In the genomic region with DNA sequence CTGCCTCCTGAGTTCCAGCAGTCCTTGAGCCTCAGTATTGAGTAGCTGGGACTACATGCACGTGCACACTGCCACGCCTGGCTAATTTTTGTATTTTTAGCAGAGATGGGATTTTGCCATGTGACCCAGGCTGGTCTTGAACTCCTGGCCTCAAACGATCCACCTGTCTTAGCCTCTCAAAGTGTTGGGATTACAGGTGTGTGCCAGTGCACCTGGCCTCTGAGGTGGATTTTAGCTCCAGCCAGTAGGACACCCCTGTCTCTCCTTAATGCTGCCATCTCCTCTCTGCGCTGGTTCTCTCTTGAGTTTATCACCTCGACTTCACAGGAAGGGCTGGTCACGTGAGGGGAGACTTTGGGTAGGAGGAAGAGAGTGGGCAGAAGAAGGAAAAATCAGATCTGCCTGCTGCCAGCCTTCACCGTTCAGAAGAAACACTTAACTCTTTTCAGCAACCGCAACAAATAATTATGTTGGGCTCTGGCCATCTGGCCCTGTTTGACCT, we compare ENCODE assay signal across 13 cellular contexts. TPM values are rescaled to one million over a fixed set of nuclear protein-coding genes. Genes with fewer than 3 reads are reported as not detected.
A peak's percentile ranks its signal among the peaks of the same experiment; 100 is the strongest.
DNase-seq lines count a peak whose midpoint lies in the region; ATAC-seq and TF ChIP-seq lines count a peak whose summit lies in the region.
"Had no signal": no experiment of that assay in that cellular context is flagged by ENCODE, and none has a peak within 500 bp of the region (broad histone marks: within the 10 kb centered on the region; RNA-seq: fewer than 3 reads in every experiment).

No MANE protein-coding gene starts in this region.

- TF ChIP-seq POLR2A in thyroid gland (IDR thresholded peaks at IDR 0.05): no peak

- TF ChIP-seq CTCF in natural killer cell (IDR thresholded peaks at IDR 0.05) (no peak), nephron progenitor cell (IDR thresholded peaks at IDR 0.05) (no peak), thyroid gland (IDR thresholded peaks at IDR 0.05) (no peak)

- no peaks in the 10 kb centered on the region for H3K36me3 Mint-ChIP-seq in natural killer cell
- H3K36me3 Mint-ChIP-seq in natural killer cell treated with Interleukin-12 subunit alpha and Interleukin-12 subunit beta and Interleukin-15 and Interleukin-18, amount 100 ng/mL, for 72 hours: peaks cover 6% of the 10 kb centered on the region
- H3K36me3 Mint-ChIP-seq in activated naive CD8-positive, alpha-beta T cell treated with anti-CD3 and anti-CD28 coated beads, Interleukin-2, amount 50 U/mL, for 24 hours (ENCODE audit: low read depth): peaks cover 15% of the 10 kb centered on the region
- H3K36me3 Mint-ChIP-seq in nephron progenitor cell (ENCODE audit: low read depth): peaks cover 7% of the 10 kb centered on the region

- no peak for DNase-seq in natural killer cell
- DNase-seq in natural killer cell treated with Interleukin-12 subunit alpha and Interleukin-12 subunit beta and Interleukin-15 and Interleukin-18, amount 100 ng/mL, for 72 hours (ENCODE audit: low spot score): no peak
- DNase-seq in activated naive CD8-positive, alpha-beta T cell treated with anti-CD3 and anti-CD28 coated beads, Interleukin-2, amount 50 U/mL, for 24 hours: no peak
- no peak for DNase-seq in nephron progenitor cell
- peak; percentile 3 to 8 for DNase-seq in thyroid gland
- no peak for DNase-seq in DMS153 treated with DMSO at 0.1 percent for 48 hours (lab: John Stamatoyannopoulos, UW; ENCODE audit: unreplicated experiment)
- no peak for DNase-seq in putamen (ENCODE audit: low spot score)
- DNase-seq: DMS79 had no signal

- no peaks in the 10 kb centered on the region for H3K27me3 ChIP-seq in thyroid gland
- H3K27me3 ChIP-seq: SJSA1 had no signal

- H3K4me1 Mint-ChIP-seq in natural killer cell (peaks cover 11 to 28% of the 10 kb centered on the region in 2 donors), nephron progenitor cell (peaks cover 37% of the 10 kb centered on the region)
- peaks cover 5 to 18% of the 10 kb centered on the region in 2 donors for H3K4me1 Mint-ChIP-seq in natural killer cell treated with Interleukin-12 subunit alpha and Interleukin-12 subunit beta and Interleukin-15 and Interleukin-18, amount 100 ng/mL, for 72 hours (ENCODE audit: low read depth in 2 of 2)
- peaks cover 15% of the 10 kb centered on the region for H3K4me1 Mint-ChIP-seq in activated naive CD8-positive, alpha-beta T cell treated with anti-CD3 and anti-CD28 coated beads, Interleukin-2, amount 50 U/mL, for 24 hours

- H3K27ac ChIP-seq in thyroid gland: no peak overlapping the region
- H3K27ac ChIP-seq: KMS-11, PC-9, SJSA1 had no signal

- no peaks in the 10 kb centered on the region for H3K9me3 Mint-ChIP-seq in natural killer cell
- no peaks in the 10 kb centered on the region for H3K9me3 Mint-ChIP-seq in natural killer cell treated with Interleukin-12 subunit alpha and Interleukin-12 subunit beta and Interleukin-15 and Interleukin-18, amount 100 ng/mL, for 72 hours
- no peaks in the 10 kb centered on the region for H3K9me3 Mint-ChIP-seq in activated naive CD8-positive, alpha-beta T cell treated with anti-CD3 and anti-CD28 coated beads, Interleukin-2, amount 50 U/mL, for 24 hours
- H3K9me3 Mint-ChIP-seq in nephron progenitor cell: no peaks in the 10 kb centered on the region
- H3K9me3 Mint-ChIP-seq: CD4-positive, alpha-beta T cell had no signal

- H3K9me3 ChIP-seq in thyroid gland: no peaks in the 10 kb centered on the region
- H3K9me3 ChIP-seq: SJSA1 had no signal

- peak in 2 of 3 donors; percentile 41 to 51 for ATAC-seq in natural killer cell
- no peak for ATAC-seq in natural killer cell treated with Interleukin-12 subunit alpha and Interleukin-12 subunit beta and Interleukin-15 and Interleukin-18, amount 100 ng/mL, for 72 hours
- ATAC-seq in activated naive CD8-positive, alpha-beta T cell treated with anti-CD3 and anti-CD28 coated beads, Interleukin-2, amount 50 U/mL, for 24 hours: no peak
- ATAC-seq in GM18909 (IDR thresholded peaks at IDR 0.05; ENCODE audit: poor library complexity, unreplicated experiment): no peak

- intact Hi-C loops in natural killer cell (cut with micrococcal nuclease): loop anchor here (2.0 kb wide), 1 partner anchor 278 kb away; no protein-coding TSS in a partner anchor
- intact Hi-C loops in thyroid gland (cut with DNase I): loop anchor here (10.0 kb wide), 1 partner anchor 280 kb away; no protein-coding TSS in a partner anchor

- no peak overlapping the region for H3K4me3 ChIP-seq in thyroid gland (replicated peaks in 1 of 3)
- H3K4me3 ChIP-seq: PC-9, SJSA1 had no signal

- H3K4me3 Mint-ChIP-seq in natural killer cell (peak overlapping the region; percentile 25), nephron progenitor cell (no peak overlapping the region)
- no peak overlapping the region for H3K4me3 Mint-ChIP-seq in natural killer cell treated with Interleukin-12 subunit alpha and Interleukin-12 subunit beta and Interleukin-15 and Interleukin-18, amount 100 ng/mL, for 72 hours
- no peak overlapping the region for H3K4me3 Mint-ChIP-seq in activated naive CD8-positive, alpha-beta T cell treated with anti-CD3 and anti-CD28 coated beads, Interleukin-2, amount 50 U/mL, for 24 hours
- H3K4me3 Mint-ChIP-seq: CD4-positive, alpha-beta T cell had no signal

- no peaks in the 10 kb centered on the region for H3K27me3 Mint-ChIP-seq in natural killer cell (ENCODE audit: low read depth in 2 of 2)
- no peaks in the 10 kb centered on the region for H3K27me3 Mint-ChIP-seq in natural killer cell treated with Interleukin-12 subunit alpha and Interleukin-12 subunit beta and Interleukin-15 and Interleukin-18, amount 100 ng/mL, for 72 hours
- H3K27me3 Mint-ChIP-seq in activated naive CD8-positive, alpha-beta T cell treated with anti-CD3 and anti-CD28 coated beads, Interleukin-2, amount 50 U/mL, for 24 hours: no peaks in the 10 kb centered on the region
- H3K27me3 Mint-ChIP-seq in nephron progenitor cell (ENCODE audit: low read depth, poor library complexity): no peaks in the 10 kb centered on the region
- H3K27me3 Mint-ChIP-seq: CD4-positive, alpha-beta T cell had no signal

- H3K27ac Mint-ChIP-seq in natural killer cell (peak overlapping the region; percentile 75 to 86), nephron progenitor cell (peak overlapping the region; percentile 39)
- H3K27ac Mint-ChIP-seq in natural killer cell treated with Interleukin-12 subunit alpha and Interleukin-12 subunit beta and Interleukin-15 and Interleukin-18, amount 100 ng/mL, for 72 hours: peak overlapping the region in 1 of 2 donors; percentile 27
- peak overlapping the region; percentile 35 for H3K27ac Mint-ChIP-seq in activated naive CD8-positive, alpha-beta T cell treated with anti-CD3 and anti-CD28 coated beads, Interleukin-2, amount 50 U/mL, for 24 hours

- 68 to 70% methylated on average over 8 of the region's 8 CpGs for WGBS in thyroid gland, 2 donors

- no peaks in the 10 kb centered on the region for H3K4me1 ChIP-seq in thyroid gland

- peaks cover 0 to 8% of the 10 kb centered on the region in 2 donors for H3K36me3 ChIP-seq in thyroid gland

RNA-seq across cellular contexts. Expression of a gene that starts 55.1 kb away (rescaled TPM):
- total RNA-seq in natural killer cell (100 to 1,000 TPM; 104 to 118 (median 114) TPM), thyroid gland (10 to 100 TPM in 3 of 4 donors, 1 to 10 TPM in 1; 7.7 to 21.3 (median 14.7) TPM)
- 100 to 1,000 TPM in 1 of 2 donors, 10 to 100 TPM in 1; 95.0 to 151 TPM for total RNA-seq in natural killer cell treated with Interleukin-12 subunit alpha and Interleukin-12 subunit beta and Interleukin-15 and Interleukin-18, amount 100 ng/mL, for 72 hours

Comparison
In these comparisons a context has a peak if more than half of its experiments do, and no peak if none do; other contexts are left out.
1. ATAC-seq: peak in natural killer cell (2 of 3); none in natural killer cell treated with Interleukin-12 subunit alpha and Interleukin-12 subunit beta and Interleukin-15 and Interleukin-18, amount 100 ng/mL, for 72 hours (0 of 2), activated naive CD8-positive, alpha-beta T cell treated with anti-CD3 and anti-CD28 coated beads, Interleukin-2, amount 50 U/mL, for 24 hours (single experiment) and GM18909 (single experiment).
2. DNase-seq: peak in thyroid gland (2 of 2); none in natural killer cell (single experiment), natural killer cell treated with Interleukin-12 subunit alpha and Interleukin-12 subunit beta and Interleukin-15 and Interleukin-18, amount 100 ng/mL, for 72 hours (single experiment), activated naive CD8-positive, alpha-beta T cell treated with anti-CD3 and anti-CD28 coated beads, Interleukin-2, amount 50 U/mL, for 24 hours (single experiment), nephron progenitor cell (single experiment), DMS153 treated with DMSO at 0.1 percent for 48 hours (single experiment) and putamen (single experiment).
3. RNA of a gene that starts 55.1 kb away (total RNA-seq): 95.0 to 151 TPM in natural killer cell treated with Interleukin-12 subunit alpha and Interleukin-12 subunit beta and Interleukin-15 and Interleukin-18, amount 100 ng/mL, for 72 hours and 104 to 118 TPM in natural killer cell; 7.7 to 21.3 TPM in thyroid gland; every median in the first group is over 4 times any median in the second.